9 cellular contexts compared by ENCODE assay signal in the genomic region with DNA sequence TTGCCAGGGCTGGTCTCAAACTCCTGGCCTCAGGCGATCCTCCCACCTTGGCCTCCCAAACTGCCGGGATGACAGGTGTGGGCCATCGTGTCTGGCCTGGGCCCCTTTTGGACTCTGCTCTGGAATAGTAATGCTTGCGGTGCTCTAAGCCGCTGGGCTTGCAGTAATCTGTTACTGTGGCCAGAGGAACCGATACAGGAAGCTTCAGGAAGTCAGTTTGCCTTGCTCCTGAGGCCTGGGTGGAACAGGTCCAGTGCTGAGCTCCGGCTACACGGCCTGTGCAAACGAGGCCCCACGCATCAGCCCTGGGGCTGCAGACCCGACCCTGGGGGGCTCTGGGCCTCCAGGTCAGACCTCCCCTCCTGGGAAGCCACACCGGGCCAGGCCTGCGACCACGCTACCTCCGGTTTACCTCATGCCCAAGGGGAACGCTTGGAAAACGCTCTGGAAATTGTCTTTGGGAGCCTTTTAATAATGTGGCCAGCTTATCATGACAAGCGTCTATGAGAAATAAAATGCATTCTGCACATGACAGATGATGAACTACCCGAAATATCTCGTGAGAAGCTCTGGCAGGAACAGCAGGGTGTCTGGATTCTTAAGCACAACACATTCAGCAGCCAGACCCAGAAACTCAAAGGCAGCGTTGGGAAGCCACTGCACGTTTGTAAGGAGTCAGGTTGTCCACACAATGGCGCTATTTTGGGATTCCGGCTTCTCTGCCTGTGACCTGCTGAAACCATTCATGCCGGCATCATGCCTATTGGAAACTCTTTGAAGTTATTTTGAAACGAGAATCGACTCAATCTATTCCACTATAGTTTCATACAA. TPM values are rescaled to one million over a fixed set of nuclear protein-coding genes. Genes with fewer than 3 reads are reported as not detected.
A peak's percentile ranks its signal among the peaks of the same experiment; 100 is the strongest.
DNase-seq lines count a peak whose midpoint lies in the region; FAIRE-seq and TF ChIP-seq lines count a peak whose summit lies in the region.
"Had no signal": no experiment of that assay in that cellular context is flagged by ENCODE, and none has a peak within 500 bp of the region (broad histone marks: within the 10 kb centered on the region; RNA-seq: fewer than 3 reads in every experiment).

No MANE protein-coding gene starts in this region.

- no peak for DNase-seq in NT2/D1 (ENCODE audit: low read depth, low spot score)
- no peak for DNase-seq in esophagus squamous epithelium (lab: John Stamatoyannopoulos, UW)
- DNase-seq in neuronal stem cell (ENCODE audit: low spot score): no peak
- DNase-seq in COR-L47 (lab: John Stamatoyannopoulos, UW): no peak
- no peak for DNase-seq in DMS79 treated with DMSO at 0.1 percent for 48 hours (lab: John Stamatoyannopoulos, UW)
- DNase-seq in activated CD4-positive, alpha-beta T cell treated with anti-CD3 and anti-CD28 coated beads, Interleukin-2, amount 50 U/mL, for 1 hour: no peak
- no peak for DNase-seq in DMS79 (lab: John Stamatoyannopoulos, UW)

- no peak overlapping the region for H2BK12ac ChIP-seq in neuronal stem cell (ENCODE audit: low read length)

- H3K27me3 ChIP-seq in NT2/D1 (ENCODE audit: insufficient read depth, insufficient read length) (no peaks in the 10 kb centered on the region), esophagus squamous epithelium (peaks cover 0 to 15% (median 0%) of the 10 kb centered on the region in 4 donors), neuronal stem cell (ENCODE audit: control insufficient read depth in 3 of 3, insufficient read depth in 3 of 3, low read depth in 1 of 3, low read length in 3 of 3) (no peaks in the 10 kb centered on the region)

- peaks cover 16% of the 10 kb centered on the region for H3K4me1 ChIP-seq in NT2/D1 (ENCODE audit: insufficient read depth, insufficient read length)
- peaks cover 6 to 40% (median 25%) of the 10 kb centered on the region in 3 donors for H3K4me1 ChIP-seq in esophagus squamous epithelium
- H3K4me1 ChIP-seq in neuronal stem cell (ENCODE audit: control insufficient read depth in 2 of 2, insufficient read depth in 1 of 2, low read depth in 1 of 2, low read length in 2 of 2): peaks cover 4 to 13% of the 10 kb centered on the region in 2 donors

- no peak for TF ChIP-seq POLR2A in esophagus squamous epithelium (IDR thresholded peaks at IDR 0.05)

- peak overlapping the region; percentile 79 for H2BK5ac ChIP-seq in neuronal stem cell (ENCODE audit: low read length)

- H3K79me1 ChIP-seq in neuronal stem cell (ENCODE audit: low read depth, low read length): peaks cover 9% of the 10 kb centered on the region

- H3K4me3 ChIP-seq in NT2/D1 (ENCODE audit: insufficient read length, low read depth) (no peak overlapping the region), esophagus squamous epithelium (no peak overlapping the region), neuronal stem cell (ENCODE audit: low read length in 2 of 2) (no peak overlapping the region)

- H4K91ac ChIP-seq in neuronal stem cell (ENCODE audit: low read depth, low read length, poor library complexity): no peak overlapping the region

- H3K27ac ChIP-seq in esophagus squamous epithelium (peak overlapping the region; percentile 20 to 86 (median 60)), neuronal stem cell (replicated peaks; ENCODE audit: low read length) (peak overlapping the region; percentile 55)

- peak overlapping the region; percentile 82 for H2AK5ac ChIP-seq in neuronal stem cell (ENCODE audit: low read depth, low read length)

- peaks cover 42% of the 10 kb centered on the region for H3K36me3 ChIP-seq in NT2/D1 (ENCODE audit: insufficient read depth, insufficient read length, low read length)
- H3K36me3 ChIP-seq in esophagus squamous epithelium: peaks cover 13 to 32% (median 22%) of the 10 kb centered on the region in 3 donors
- peaks cover 15 to 35% of the 10 kb centered on the region in 2 donors for H3K36me3 ChIP-seq in neuronal stem cell (replicated peaks in 1 of 2; ENCODE audit: control insufficient read depth in 2 of 2, insufficient read depth in 2 of 2, low read length in 2 of 2)

- peak overlapping the region; percentile 47 for H2BK120ac ChIP-seq in neuronal stem cell (ENCODE audit: low read depth, low read length)

- peak overlapping the region; percentile 93 for H3K18ac ChIP-seq in neuronal stem cell (ENCODE audit: low read length)

- H3K14ac ChIP-seq in neuronal stem cell (ENCODE audit: low read length): no peak overlapping the region

- H3K4ac ChIP-seq in neuronal stem cell (ENCODE audit: low read length): no peak overlapping the region

- H3K9me3 ChIP-seq in NT2/D1 (ENCODE audit: insufficient read depth, low read length): peaks cover 4% of the 10 kb centered on the region; the same call in 1 of the 2 replicates
- no peaks in the 10 kb centered on the region for H3K9me3 ChIP-seq in esophagus squamous epithelium
- H3K9me3 ChIP-seq in neuronal stem cell (replicated peaks in 1 of 2; ENCODE audit: control insufficient read depth in 2 of 2, insufficient read depth in 1 of 2, low read depth in 1 of 2, low read length in 2 of 2): no peaks in the 10 kb centered on the region

- 36 to 41% methylated on average over 13 to 14 of the region's 27 CpGs for WGBS in esophagus squamous epithelium, 2 donors
- no CpG with 5 or more reads among the region's 27 CpGs for WGBS in neuronal stem cell (ENCODE audit: extremely low coverage in 2 of 2, insufficient read length in 2 of 2, insufficient replicate concordance in 1 of 2), 2 donors

- no peak overlapping the region for H3K23ac ChIP-seq in neuronal stem cell (ENCODE audit: low read depth, low read length, poor library complexity)

- intact Hi-C loops in esophagus squamous epithelium (cut with DNase I): no loop called here

- no peak overlapping the region for H2AFZ ChIP-seq in neuronal stem cell (ENCODE audit: low read length)

- FAIRE-seq in G401.6 (lab: Jason Lieb, UNC): peak; percentile 94
- FAIRE-seq: endometrium had no signal

- H2BK15ac ChIP-seq in neuronal stem cell (ENCODE audit: low read length): no peak overlapping the region

- peak in 2 of 6 experiments; percentile 4 to 14 for TF ChIP-seq CTCF in esophagus squamous epithelium (IDR thresholded peaks at IDR 0.05)

- H3K4me2 ChIP-seq in neuronal stem cell (ENCODE audit: insufficient read depth, low read length, poor library complexity, severe bottlenecking): no peak overlapping the region

- no peak overlapping the region for H4K8ac ChIP-seq in neuronal stem cell (ENCODE audit: low read depth, low read length)

- H3K9ac ChIP-seq in NT2/D1 (ENCODE audit: insufficient read length, low read depth) (peak overlapping the region; percentile 36), neuronal stem cell (ENCODE audit: low read depth, low read length, poor library complexity) (no peak overlapping the region)

RNA-seq across cellular contexts. Expression of gene ADAP1, which starts 10.1 kb away (rescaled TPM):
- 10 to 100 TPM in 2 of 4 donors, 1 to 10 TPM in 2; 6.0 to 13.7 (median 9.9) TPM for total RNA-seq in esophagus squamous epithelium
- 0.50 TPM for polyA plus RNA-seq in neuronal stem cell (2013, experiment 1 of 2)
- polyA plus RNA-seq in neuronal stem cell (2013, experiment 2 of 2): 0.48 TPM

RNA-seq across cellular contexts. Expression of gene COX19, which starts 10.7 kb away (rescaled TPM):
- total RNA-seq in esophagus squamous epithelium: 10 to 100 TPM in 1 of 4 donors, 1 to 10 TPM in 3; 4.0 to 13.0 (median 6.9) TPM
- polyA plus RNA-seq in neuronal stem cell (2013, experiment 1 of 2): 8.7 TPM
- polyA plus RNA-seq in neuronal stem cell (2013, experiment 2 of 2): 8.9 TPM

RNA-seq across cellular contexts. Expression of gene CYP2W1, which starts 18.4 kb away (rescaled TPM):
- total RNA-seq in esophagus squamous epithelium: under 1 TPM in 1 of 4 donors, not detected in 3; 0.76 TPM
- not detected for polyA plus RNA-seq in neuronal stem cell (2013, experiment 1 of 2)
- polyA plus RNA-seq in neuronal stem cell (2013, experiment 2 of 2): not detected
